6 cellular contexts compared by ENCODE assay signal in the genomic region with DNA sequence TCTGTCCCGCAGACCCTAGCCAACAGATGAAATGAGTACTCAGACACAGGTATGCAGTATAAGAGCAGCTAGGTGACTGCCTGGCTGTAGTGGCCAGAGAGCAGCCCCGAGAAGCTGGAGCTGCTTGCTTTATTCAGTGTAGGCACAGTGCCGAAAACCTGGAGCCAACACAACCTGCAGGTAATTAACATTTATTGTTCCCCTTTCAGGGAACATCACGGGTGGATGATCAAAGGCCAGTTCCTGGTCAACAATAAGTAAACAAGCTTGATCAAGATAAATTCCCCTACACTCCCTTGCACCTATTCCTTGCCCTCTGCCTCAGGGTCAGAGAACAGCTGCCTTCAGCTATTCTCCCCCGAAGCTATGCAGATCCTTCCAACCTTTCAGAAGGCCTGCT. TPM values are rescaled to one million over a fixed set of nuclear protein-coding genes. Genes with fewer than 3 reads are reported as not detected.
DNase-seq lines count a peak whose midpoint lies in the region; ATAC-seq, FAIRE-seq and TF ChIP-seq lines count a peak whose summit lies in the region.
"Not testable (repeated sequence)": the region's sequence is repeated elsewhere in the genome, so short reads cannot be mapped to it uniquely, and the experiment has no call there.

No MANE protein-coding gene starts in this region.

- in situ Hi-C loops in transverse colon (cut with MboI; ENCODE audit: low pct_ligation_motif_present in 1 of 4, low pct_unique_long_range_greater_than_20kb in 1 of 4, low sequenced_read_pairs in 3 of 4), result loop anchor here (5.0 to 10.0 kb wide), 4 partner anchors 115 to 345 kb away; no protein-coding TSS in a partner anchor

- peak in 2 of 3 donors; percentile 62 to 84 for DNase-seq in Peyer's patch
- peak in 2 of 3 donors; percentile 36 to 42 for DNase-seq in mucosa of descending colon
- DNase-seq in transverse colon, result peak; percentile 54

- whole genome bisulfite sequencing in transverse colon (ENCODE audit: low coverage in 1 of 2), 2 donors, result 37 to 64% methylated on average over 2 to 5 of the region's 5 CpGs

- H3K9me3 ChIP-seq in Peyer's patch, mucosa of descending colon, transverse colon: not testable (repeated sequence)

- not testable (repeated sequence) for H3K4me3 ChIP-seq in Peyer's patch, mucosa of descending colon, transverse colon

- not testable (repeated sequence) for TF ChIP-seq CTCF in C4-2B (conservative IDR thresholded peaks at IDR 0.05); Peyer's patch (IDR thresholded peaks at IDR 0.05); VCaP (conservative IDR thresholded peaks at IDR 0.05); mucosa of descending colon (IDR thresholded peaks at IDR 0.05); transverse colon (IDR thresholded peaks at IDR 0.05)

- ATAC-seq in mucosa of descending colon, result peak; percentile 74

- peaks cover 0 to 11% (median 0%) of the 10 kb centered on the region in 4 donors for H3K4me1 ChIP-seq in Peyer's patch
- not testable (repeated sequence) for H3K4me1 ChIP-seq in mucosa of descending colon (ENCODE audit: low read depth)
- H3K4me1 ChIP-seq in transverse colon, result peaks cover 0 to 10% (median 1%) of the 10 kb centered on the region in 4 donors

- intact Hi-C loops in mucosa of descending colon (cut with DNase I, micrococcal nuclease), result loop anchor here (5.0 to 10.0 kb wide), 3 partner anchors 112 to 337 kb away; no protein-coding TSS in a partner anchor
- intact Hi-C loops in transverse colon (cut with DNase I; ENCODE audit: low total_unique reads), result loop anchor here (5.0 kb wide), 2 partner anchors 112 to 337 kb away; no protein-coding TSS in a partner anchor

- not testable (repeated sequence) for TF ChIP-seq POLR2A in Peyer's patch (IDR thresholded peaks at IDR 0.05); transverse colon (IDR thresholded peaks at IDR 0.05)

- H3K27me3 ChIP-seq in Peyer's patch, transverse colon: not testable (repeated sequence)

- not testable (repeated sequence) for TF ChIP-seq EP300 in transverse colon (IDR thresholded peaks at IDR 0.05; ENCODE audit: low read depth)

- FAIRE-seq in endometrium (lab: Jason Lieb, UNC), result peak; percentile 85

- H3K36me3 ChIP-seq in Peyer's patch; mucosa of descending colon (ENCODE audit: low read depth); transverse colon: not testable (repeated sequence)

- H3K27ac ChIP-seq in C4-2B (peak overlapping the region; percentile 29; the same call in 1 of the 2 replicates), Peyer's patch (peak overlapping the region in 2 of 4 donors; percentile 47 to 57), VCaP (peak overlapping the region; percentile 53)
- H3K27ac ChIP-seq in transverse colon, result not testable (repeated sequence)

RNA-seq across cellular contexts. Expression of a gene that starts 31.1 kb away (rescaled TPM):
- 10 to 100 TPM; 19.8 to 58.7 (median 35.9) TPM for total RNA-seq in Peyer's patch
- total RNA-seq in mucosa of descending colon, result 10 to 100 TPM; 28.1 to 33.4 (median 31.5) TPM
- total RNA-seq in transverse colon, result 10 to 100 TPM in 3 of 4 donors, 1 to 10 TPM in 1; 5.0 to 45.3 (median 35.1) TPM

RNA-seq across cellular contexts. Expression of a gene that starts 31.1 kb away (rescaled TPM):
- total RNA-seq in Peyer's patch (10 to 100 TPM; 10.2 to 39.3 (median 16.3) TPM), mucosa of descending colon (10 to 100 TPM; 20.1 to 40.9 (median 21.6) TPM), transverse colon (10 to 100 TPM in 2 of 4 donors, 1 to 10 TPM in 2; 4.5 to 18.0 (median 10.6) TPM)
